8 cellular contexts compared by ENCODE assay signal in genomic region chr5:172697123-172698121, GRCh38. TPM values are rescaled to one million over a fixed set of nuclear protein-coding genes. Genes with fewer than 3 reads are reported as not detected.
DNase-seq lines count a peak whose midpoint lies in the region; ATAC-seq and TF ChIP-seq lines count a peak whose summit lies in the region.

No MANE protein-coding gene starts in this region.

- TF ChIP-seq POLR2A in lower leg skin (IDR thresholded peaks at IDR 0.05): no peak

- WGBS in lower leg skin, 2 donors: 17 to 18% methylated on average over 35 of the region's 36 CpGs

- DNase-seq in AML-193 (lab: John Stamatoyannopoulos, UW) (peak; percentile 82), NCI-H748 (lab: John Stamatoyannopoulos, UW; ENCODE audit: unreplicated experiment) (peak; percentile 84), dorsolateral prefrontal cortex (peak; percentile 76 to 88 (median 85)), lower leg skin (ENCODE audit: low spot score in 2 of 2) (peak; percentile 87 to 97)
- peak; percentile 80 to 82 for DNase-seq in activated CD4-positive, alpha-beta T cell treated with anti-CD3 and anti-CD28 coated beads, Interleukin-2, amount 50 U/mL, for 4 hours
- DNase-seq in stimulated activated CD4-positive, alpha-beta T cell treated with anti-CD3 and anti-CD28 coated beads, Interleukin-4, amount 100 ng/mL, for 4 hours: peak; percentile 72 to 82

- H3K4me3 ChIP-seq in dorsolateral prefrontal cortex (peak overlapping the region; percentile 24 to 78 (median 61)), lower leg skin (ENCODE audit: low read depth, poor library complexity, severe bottlenecking) (peak overlapping the region; percentile 35)

- intact Hi-C loops in dorsolateral prefrontal cortex (cut with DNase I): loop anchor here (1.0 to 10.0 kb wide), 6 partner anchors 53 to 323 kb away; partner anchors contain the start of gene NEURL1B (in 2 of the 2)
- intact Hi-C loops in lower leg skin (cut with DNase I; ENCODE audit: low total_unique reads): loop anchor here (5.0 kb wide), 1 partner anchor 220 kb away; no protein-coding TSS in a partner anchor

- H3K27ac ChIP-seq in dorsolateral prefrontal cortex: peak overlapping the region in 42 of 59 donors; percentile 5 to 82 (median 62)

- peak; percentile 82 to 99 (median 95) for TF ChIP-seq CTCF in dorsolateral prefrontal cortex (IDR thresholded peaks at IDR 0.05 in 54 of 56, conservative IDR thresholded peaks at IDR 0.05 in 2 of 56; ENCODE audit: low read depth in 1 of 56, partially characterized antibody in 56 of 56)
- peak in 1 of 3 donors; percentile 89 for TF ChIP-seq CTCF in lower leg skin (IDR thresholded peaks at IDR 0.05)

- no peaks in the 10 kb centered on the region for H3K27me3 ChIP-seq in dorsolateral prefrontal cortex

- ATAC-seq in GM19035 (IDR thresholded peaks at IDR 0.05; ENCODE audit: unreplicated experiment) (peak; percentile 77), HG03442 (IDR thresholded peaks at IDR 0.05; ENCODE audit: unreplicated experiment) (peak; percentile 75)

RNA-seq across cellular contexts. Expression of gene NEURL1B, which starts 56.4 kb away (rescaled TPM):
- total RNA-seq in dorsolateral prefrontal cortex: 10 to 100 TPM in 115 of 120 experiments, 1 to 10 TPM in 5; 8.3 to 21.9 (median 13.9) TPM
- total RNA-seq in lower leg skin: 10 to 100 TPM; 12.5 to 34.8 (median 20.9) TPM

Comparison
In these comparisons a context has a peak if more than half of its experiments do, and no peak if none do; other contexts are left out.
1. Peak in every context shown above with its lines: DNase-seq, ATAC-seq, H3K4me3 ChIP-seq and H3K27ac ChIP-seq.